16 cellular contexts compared by ENCODE assay signal in the genomic region with DNA sequence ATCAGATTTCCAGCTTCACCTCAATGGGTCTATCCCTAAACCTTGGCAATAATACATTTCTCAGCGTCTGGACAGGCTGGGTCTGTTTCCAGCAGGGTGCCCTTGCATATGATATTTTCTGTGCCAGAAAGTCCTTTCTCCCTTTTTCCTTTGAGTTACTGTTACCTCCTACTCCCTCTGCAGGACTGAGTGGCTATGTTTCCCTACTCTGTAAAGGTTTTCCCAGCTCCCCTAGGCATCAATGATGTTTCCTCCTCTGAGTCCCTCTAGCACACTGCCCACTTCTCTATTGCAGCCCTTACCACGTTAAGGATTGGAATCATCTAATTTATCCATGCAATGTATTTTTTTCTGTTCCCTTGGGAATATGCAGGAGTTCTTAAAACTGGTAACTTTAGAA.
DNase-seq lines count a peak whose midpoint lies in the region; ATAC-seq, FAIRE-seq and TF ChIP-seq lines count a peak whose summit lies in the region.
"Had no signal": no experiment of that assay in that cellular context is flagged by ENCODE, and none has a peak within 500 bp of the region (broad histone marks: within the 10 kb centered on the region; RNA-seq: fewer than 3 reads in every experiment).

No MANE protein-coding gene starts in this region.

- TF ChIP-seq CTCF in AG09309 (IDR thresholded peaks at IDR 0.05; ENCODE audit: control insufficient read depth, insufficient read depth, low read depth, low read length, missing control alignments) (peak; percentile 18), astrocyte of the cerebellum (IDR thresholded peaks at IDR 0.05; ENCODE audit: low read depth, low read length, missing control alignments) (peak; percentile 45)

- peak; percentile 97 for FAIRE-seq in G401.6 (lab: Jason Lieb, UNC)
- FAIRE-seq: endometrium, H1 had no signal

- DNase-seq in AG09309 (ENCODE audit: low read depth) = no peak
- no peak for DNase-seq in astrocyte of the cerebellum (ENCODE audit: low read depth)
- no peak for DNase-seq in left cardiac atrium
- no peak for DNase-seq in SKM-1 (lab: John Stamatoyannopoulos, UW; ENCODE audit: unreplicated experiment)
- DNase-seq in NCI-H2227 treated with DMSO at 0.1 percent for 48 hours (lab: John Stamatoyannopoulos, UW) = no peak
- DNase-seq: activated naive CD8-positive, alpha-beta T cell treated with anti-CD3 and anti-CD28 coated beads, Interleukin-2, amount 10 ng/mL, durations not matched to agents 7 days and 5 days; central memory CD4-positive, alpha-beta T cell; gastrocnemius medialis; NCI-H187 treated with DMSO at 0.1 percent for 48 hours; transverse colon; WERI-Rb-1 had no signal

- intact Hi-C loops in left cardiac atrium (cut with DNase I) = no loop called here

- ATAC-seq in left cardiac atrium (peak; percentile 22 to 32), HG02981 (IDR thresholded peaks at IDR 0.05; ENCODE audit: unreplicated experiment) (no peak), GM21825 (IDR thresholded peaks at IDR 0.05; ENCODE audit: unreplicated experiment) (no peak)
- ATAC-seq: gastrocnemius medialis had no signal

- in situ Hi-C loops in astrocyte of the cerebellum (cut with HindIII; ENCODE audit: low sequenced_read_pairs) = no loop called here

- H3K4me3 ChIP-seq in AG09309 (ENCODE audit: control insufficient read depth, low read depth, low read length) (no peak overlapping the region), astrocyte of the cerebellum (ENCODE audit: low read depth, low read length) (no peak overlapping the region)
- H3K4me3 ChIP-seq: gastrocnemius medialis, transverse colon had no signal

Comparison
In these comparisons a context has a peak if more than half of its experiments do, and no peak if none do; other contexts are left out.
1. ATAC-seq: peak in left cardiac atrium (2 of 2); none in HG02981 (single experiment) and GM21825 (single experiment).